ENCODE assay signal across 9 cellular contexts in the genomic region with DNA sequence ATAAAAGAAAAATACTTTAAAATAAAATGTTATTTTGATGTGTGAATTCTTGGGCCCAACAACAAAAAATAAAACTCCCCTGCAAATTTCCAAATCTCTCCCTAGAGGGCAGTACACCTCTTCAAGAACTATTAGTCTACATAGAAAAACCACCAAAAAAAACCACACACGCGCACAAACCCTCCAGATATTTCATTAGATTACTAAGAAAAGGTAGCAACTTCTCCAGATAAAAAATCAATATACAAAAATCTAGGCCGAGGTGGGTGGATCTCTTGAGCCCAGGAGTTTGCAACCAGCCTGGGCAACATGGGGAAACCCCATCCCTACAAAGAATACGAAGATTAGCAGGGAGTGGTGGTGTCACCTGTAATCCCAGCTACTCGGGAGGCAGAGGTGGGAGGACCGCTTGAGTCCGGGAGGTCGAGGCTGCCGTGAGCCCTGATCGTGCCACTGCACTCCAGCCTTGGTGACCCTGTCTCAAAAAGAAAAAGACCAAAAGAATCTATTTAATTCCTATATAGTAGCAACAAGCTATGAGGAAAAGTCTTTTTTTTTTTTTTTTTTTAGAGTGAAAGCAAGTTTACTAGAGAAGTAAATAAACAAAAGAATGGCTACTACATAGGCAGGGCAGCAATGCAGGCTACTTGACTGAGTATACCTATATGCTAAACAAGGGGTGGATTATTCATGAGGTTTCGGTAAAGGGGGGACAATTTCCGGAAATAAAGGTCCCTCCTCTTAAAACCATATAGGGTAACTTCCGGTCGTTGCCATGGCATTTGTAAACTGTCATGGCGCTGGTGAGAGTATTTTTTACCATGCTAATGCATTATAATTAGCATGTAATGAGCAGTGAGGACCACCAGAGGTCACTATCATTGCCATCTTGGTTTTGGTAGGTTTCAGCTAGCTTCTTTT. TPM values are rescaled to one million over a fixed set of nuclear protein-coding genes. Genes with fewer than 3 reads are reported as not detected.
A peak's percentile ranks its signal among the peaks of the same experiment; 100 is the strongest.
DNase-seq lines count a peak whose midpoint lies in the region; ATAC-seq and TF ChIP-seq lines count a peak whose summit lies in the region.
"Had no signal": no experiment of that assay in that cellular context is flagged by ENCODE, and none has a peak within 500 bp of the region (broad histone marks: within the 10 kb centered on the region; RNA-seq: fewer than 3 reads in every experiment).

No MANE protein-coding gene starts in this region.

- peak overlapping the region; percentile 61 to 78 for H3K4me3 Mint-ChIP-seq in CD14-positive monocyte
- peak overlapping the region; percentile 77 to 79 for H3K4me3 Mint-ChIP-seq in effector memory CD8-positive, alpha-beta T cell

- intact Hi-C loops in CD14-positive monocyte (cut with micrococcal nuclease), result loop anchor here (2.0 to 5.0 kb wide), 3 partner anchors 20 to 140 kb away; partner anchors contain the start of gene CAPN5 (in 1 of the 2)

- DNase-seq in CD14-positive monocyte (ENCODE audit: low spot score) (peak; percentile 82), NCI-H526 treated with DMSO at 0.1 percent for 48 hours (lab: John Stamatoyannopoulos, UW) (peak; percentile 90), medulla oblongata (ENCODE audit: extremely low spot score) (peak; percentile 96)
- DNase-seq in activated CD4-positive, alpha-beta T cell treated with anti-CD3 and anti-CD28 coated beads, Interleukin-2, amount 50 U/mL, for 1 hour, result peak; percentile 65
- peak; percentile 85 to 89 (median 87) for DNase-seq in effector memory CD8-positive, alpha-beta T cell
- DNase-seq in stimulated activated CD8-positive, alpha-beta memory T cell treated with anti-CD3 and anti-CD28 coated beads, Interleukin-12 subunit alpha, Interleukin-12 subunit beta, amount 100 ng/mL, for 1 hour (ENCODE audit: low read depth), result peak; percentile 75

- H3K27me3 Mint-ChIP-seq in CD14-positive monocyte (ENCODE audit: low read depth in 3 of 3), result peaks cover 14 to 26% (median 24%) of the 10 kb centered on the region in 3 donors
- H3K27me3 Mint-ChIP-seq in effector memory CD8-positive, alpha-beta T cell, result peaks cover 4 to 31% of the 10 kb centered on the region in 2 donors

- H3K9me3 Mint-ChIP-seq in CD14-positive monocyte, result peaks cover 0 to 2% (median 0%) of the 10 kb centered on the region in 7 donors
- no peaks in the 10 kb centered on the region for H3K9me3 Mint-ChIP-seq in effector memory CD8-positive, alpha-beta T cell

- peak; percentile 63 for ATAC-seq in GM19328 (IDR thresholded peaks at IDR 0.05; ENCODE audit: unreplicated experiment)
- peak; percentile 80 for ATAC-seq in HG03520 (IDR thresholded peaks at IDR 0.05; ENCODE audit: unreplicated experiment)
- ATAC-seq in effector memory CD8-positive, alpha-beta T cell (replicated peaks), result peak; percentile 93

- peaks cover 13% of the 10 kb centered on the region for H3K4me1 Mint-ChIP-seq in CD14-positive monocyte
- peaks cover 5 to 8% of the 10 kb centered on the region in 2 donors for H3K4me1 Mint-ChIP-seq in effector memory CD8-positive, alpha-beta T cell (ENCODE audit: low read depth in 2 of 2)

- H3K36me3 Mint-ChIP-seq in CD14-positive monocyte, result peaks cover 0 to 3% of the 10 kb centered on the region in 2 donors
- H3K36me3 Mint-ChIP-seq in effector memory CD8-positive, alpha-beta T cell (ENCODE audit: insufficient read depth), result peaks cover 16% of the 10 kb centered on the region

- TF ChIP-seq CTCF in CD14-positive monocyte (IDR thresholded peaks at IDR 0.05), result peak; percentile 56

- peak overlapping the region in 3 of 7 donors; percentile 54 to 86 (median 74) for H3K27ac Mint-ChIP-seq in CD14-positive monocyte
- H3K27ac Mint-ChIP-seq in effector memory CD8-positive, alpha-beta T cell, result peak overlapping the region in 1 of 2 donors; percentile 33

RNA-seq across cellular contexts. Expression of gene B3GNT6, which starts 13.1 kb away (rescaled TPM):
- polyA plus RNA-seq in CD14-positive monocyte, result not detected

RNA-seq across cellular contexts. Expression of gene CAPN5, which starts 19.5 kb away (rescaled TPM):
- polyA plus RNA-seq in CD14-positive monocyte, result under 1 TPM; 0.28 to 0.62 TPM

RNA-seq across cellular contexts. Expression of gene OMP, which starts 55.4 kb away (rescaled TPM):
- not detected for polyA plus RNA-seq in CD14-positive monocyte
- polyA plus RNA-seq: adipose tissue had no signal

Comparison
In these comparisons a context has a peak if more than half of its experiments do, and no peak if none do; other contexts are left out.
1. Peak in every context shown above with its lines: DNase-seq and ATAC-seq.